20 cellular contexts compared by ENCODE assay signal in genomic region chr12:40794087-40794486, GRCh38.
"Had no signal": no experiment of that assay in that cellular context is flagged by ENCODE, and none has a peak within 500 bp of the region (broad histone marks: within the 10 kb centered on the region; RNA-seq: fewer than 3 reads in every experiment).

No MANE protein-coding gene starts in this region.

- DNase-seq: cerebellar nuclear complex; effector memory CD8-positive, alpha-beta T cell; esophagus squamous epithelium; foreskin fibroblast; heart right ventricle; islet precursor cell; ovary; right lobe of liver; spleen; stimulated activated CD4-positive, alpha-beta T cell treated with anti-CD3 and anti-CD28 coated beads, Interleukin-15, amount 100 ng/mL, for 24 hours; stimulated activated CD4-positive, alpha-beta T cell treated with anti-CD3 and anti-CD28 coated beads, Interleukin-1b, Interleukin-23, amount 100 ng/mL, for 48 hours; stimulated activated CD4-positive, alpha-beta T cell treated with anti-CD3 and anti-CD28 coated beads, Interleukin-4, amount 100 ng/mL, for 24 hours; stimulated activated naive CD8-positive, alpha-beta T cell treated with anti-CD3 and anti-CD28 coated beads, Interleukin-15, amount 100 ng/mL, for 72 hours; upper lobe of left lung; uterus had no signal

- ATAC-seq: effector memory CD8-positive, alpha-beta T cell; heart right ventricle; left lobe of liver; natural killer cell treated with Interleukin-12 subunit alpha and Interleukin-12 subunit beta and Interleukin-15 and Interleukin-18, amount 100 ng/mL, for 72 hours; right lobe of liver; stimulated activated memory B cell treated with anti-CD40 and anti-IgM and Interleukin-4, amounts not matched to agents 10 μg/mL and 1 μg/mL and 100 μg/mL, for 72 hours; stimulated activated naive CD8-positive, alpha-beta T cell treated with anti-CD3 and anti-CD28 coated beads, Interleukin-15, amount 100 ng/mL, for 72 hours had no signal

- H3K4me1 ChIP-seq: esophagus squamous epithelium, heart right ventricle, right lobe of liver, spleen, upper lobe of left lung, uterus had no signal

- H3K27ac ChIP-seq: esophagus squamous epithelium, heart right ventricle, neural progenitor cell, ovary, right lobe of liver, spleen, upper lobe of left lung, uterus had no signal

- FAIRE-seq: colon had no signal

- H3K4me3 ChIP-seq: esophagus squamous epithelium, heart right ventricle, neural progenitor cell, ovary, right lobe of liver, spleen, upper lobe of left lung, uterus had no signal

- H3K9me3 ChIP-seq: esophagus squamous epithelium, heart right ventricle, ovary, right lobe of liver, upper lobe of left lung, uterus had no signal

- H3K4me2 ChIP-seq: neural progenitor cell had no signal

- H3K27me3 ChIP-seq: esophagus squamous epithelium, heart right ventricle, neural progenitor cell, ovary, right lobe of liver, spleen, upper lobe of left lung, uterus had no signal
